ENCODE assay signal across 22 cellular contexts in genomic region chr6:130203370-130203769, GRCh38. TPM values are rescaled to one million over a fixed set of nuclear protein-coding genes. Genes with fewer than 3 reads are reported as not detected.
DNase-seq lines count a peak whose midpoint lies in the region; ATAC-seq and TF ChIP-seq lines count a peak whose summit lies in the region.
"Had no signal": no experiment of that assay in that cellular context is flagged by ENCODE, and none has a peak within 500 bp of the region (broad histone marks: within the 10 kb centered on the region; RNA-seq: fewer than 3 reads in every experiment).

No MANE protein-coding gene starts in this region.

- no peak for DNase-seq in activated CD4-positive, alpha-beta T cell treated with anti-CD3 and anti-CD28 coated beads, Interleukin-2, amount 10 ng/mL, durations not matched to agents 7 days and 5 days
- no peak for DNase-seq in activated CD4-positive, alpha-beta T cell treated with anti-CD3 and anti-CD28 coated beads for 1 hour
- DNase-seq in H9 (no peak), NCI-H2107 treated with DMSO at 0.1 percent for 48 hours (lab: John Stamatoyannopoulos, UW; ENCODE audit: unreplicated experiment) (no peak), activated gamma-delta T cell (lab: John Stamatoyannopoulos, UW) (no peak), NCI-H2227 treated with DMSO at 0.1 percent for 48 hours (lab: John Stamatoyannopoulos, UW) (no peak)
- DNase-seq in activated naive CD8-positive, alpha-beta T cell treated with anti-CD3 and anti-CD28 coated beads for 36 hours: no peak
- DNase-seq: amygdala; Caco-2; NCI-H1105 treated with DMSO at 0.1 percent for 48 hours; NCI-H2107; NCI-H524; retina; stimulated activated CD4-positive, alpha-beta T cell treated with anti-CD3 and anti-CD28 coated beads, Interleukin-2, amount 100 ng/mL, for 48 hours; stimulated activated naive CD4-positive, alpha-beta T cell treated with Interleukin-2 at 50 U/mL for 16 hours had no signal

- H3K9me3 Mint-ChIP-seq in activated CD4-positive, alpha-beta T cell treated with anti-CD3 and anti-CD28 coated beads, Interleukin-2, amount 10 ng/mL, durations not matched to agents 7 days and 5 days: peaks cover 23% of the 10 kb centered on the region
- H3K9me3 Mint-ChIP-seq in H9: peaks cover 8 to 17% of the 10 kb centered on the region in 2 experiments
- H3K9me3 Mint-ChIP-seq in activated naive CD8-positive, alpha-beta T cell treated with anti-CD3 and anti-CD28 coated beads for 36 hours: peaks cover 3% of the 10 kb centered on the region
- peaks cover 5% of the 10 kb centered on the region for H3K9me3 Mint-ChIP-seq in stimulated activated memory B cell treated with anti-CD40 and anti-IgM and Interleukin-4, amounts not matched to agents 10 μg/mL and 1 μg/mL and 100 μg/mL, for 72 hours
- H3K9me3 Mint-ChIP-seq: dendritic cell treated with granulocyte-macrophage colony-stimulating factor and Interleukin-4, amounts not matched to agents 40 ng/mL and 50 ng/mL, for 4 days; T-helper 1 cell treated with Interleukin-12 subunit alpha and Interleukin-12 subunit beta and Interleukin-4 antibody, amounts not matched to agents 30 μg/mL and 1 μg/mL, for 36 hours had no signal

- TF ChIP-seq CTCF in H9 (conservative IDR thresholded peaks at IDR 0.05): no peak

- H2BK15ac ChIP-seq in H9 (ENCODE audit: low read depth, low read length): no peak overlapping the region

- no peak overlapping the region for H2BK20ac ChIP-seq in H9 (ENCODE audit: low read depth, low read length, poor library complexity, severe bottlenecking)

- H3K4me2 ChIP-seq in H9 (ENCODE audit: insufficient read depth, insufficient read length, low read length): no peak overlapping the region

- no peak overlapping the region for H4K8ac ChIP-seq in H9 (replicated peaks; ENCODE audit: insufficient read length, low read depth, low read length)

- no peak overlapping the region for H2AFZ ChIP-seq in H9 (ENCODE audit: low read length)

- H3K4ac ChIP-seq in H9 (ENCODE audit: low read depth, low read length): no peak overlapping the region

- H2AK5ac ChIP-seq in H9 (ENCODE audit: insufficient read length, low read length): no peak overlapping the region

- H3K27ac Mint-ChIP-seq in activated CD4-positive, alpha-beta T cell treated with anti-CD3 and anti-CD28 coated beads, Interleukin-2, amount 10 ng/mL, durations not matched to agents 7 days and 5 days: peak overlapping the region; percentile 58
- H3K27ac Mint-ChIP-seq in H9: no peak overlapping the region; a peak in 1 of 7 replicates
- H3K27ac Mint-ChIP-seq in activated naive CD8-positive, alpha-beta T cell treated with anti-CD3 and anti-CD28 coated beads for 36 hours: peak overlapping the region; percentile 78
- H3K27ac Mint-ChIP-seq in stimulated activated memory B cell treated with anti-CD40 and anti-IgM and Interleukin-4, amounts not matched to agents 10 μg/mL and 1 μg/mL and 100 μg/mL, for 72 hours: peak overlapping the region; percentile 63
- H3K27ac Mint-ChIP-seq: dendritic cell treated with granulocyte-macrophage colony-stimulating factor and Interleukin-4, amounts not matched to agents 40 ng/mL and 50 ng/mL, for 4 days had no signal

- H3K14ac ChIP-seq in H9 (ENCODE audit: insufficient read depth, low read length): no peak overlapping the region

- no peak overlapping the region for H2BK120ac ChIP-seq in H9 (ENCODE audit: low read depth, low read length, poor library complexity, severe bottlenecking)

- H3T11ph ChIP-seq in H9 (ENCODE audit: low read length): no peak overlapping the region

- no peak overlapping the region for H3K23ac ChIP-seq in H9 (ENCODE audit: insufficient read length, low read depth, low read length)

- H3K4me1 ChIP-seq in H9 (ENCODE audit: insufficient read depth, low read length): peaks cover 14% of the 10 kb centered on the region
- H3K4me1 ChIP-seq: Caco-2, tibial nerve had no signal

- peak overlapping the region; percentile 11 for H3K18ac ChIP-seq in H9 (ENCODE audit: insufficient read length, low read depth, low read length)

- H4K5ac ChIP-seq in H9 (ENCODE audit: insufficient read length, low read depth, low read length): no peak overlapping the region

- no peak overlapping the region for H3K27ac ChIP-seq in H9 (ENCODE audit: insufficient read length, low read depth, low read length)
- H3K27ac ChIP-seq: tibial nerve had no signal

- CTCF ChIA-PET in activated CD4-positive, alpha-beta T cell treated with anti-CD3 and anti-CD28 coated beads, Interleukin-2, amount 10 ng/mL, durations not matched to agents 7 days and 5 days (lab: Charles Lee): interaction anchor here (0.7 to 2.5 kb wide), 4 partner anchors 10 to 37 kb away, joined by 3 to 13 read pairs (median 5); no protein-coding TSS in a partner anchor

- no peak for ATAC-seq in stimulated activated memory B cell treated with anti-CD40 and anti-IgM and Interleukin-4, amounts not matched to agents 10 μg/mL and 1 μg/mL and 100 μg/mL, for 72 hours

- no peak overlapping the region for H2BK12ac ChIP-seq in H9 (ENCODE audit: insufficient read length, low read depth, low read length)

- H3K27me3 ChIP-seq in H9 (ENCODE audit: insufficient read depth, low read length): no peaks in the 10 kb centered on the region
- H3K27me3 ChIP-seq: tibial nerve had no signal

- H3K4me1 Mint-ChIP-seq in activated CD4-positive, alpha-beta T cell treated with anti-CD3 and anti-CD28 coated beads, Interleukin-2, amount 10 ng/mL, durations not matched to agents 7 days and 5 days: peaks cover 33% of the 10 kb centered on the region
- H3K4me1 Mint-ChIP-seq in H9: peaks cover 29 to 31% of the 10 kb centered on the region in 2 experiments
- peaks cover 39% of the 10 kb centered on the region for H3K4me1 Mint-ChIP-seq in activated naive CD8-positive, alpha-beta T cell treated with anti-CD3 and anti-CD28 coated beads for 36 hours
- H3K4me1 Mint-ChIP-seq in stimulated activated memory B cell treated with anti-CD40 and anti-IgM and Interleukin-4, amounts not matched to agents 10 μg/mL and 1 μg/mL and 100 μg/mL, for 72 hours: peaks cover 16% of the 10 kb centered on the region

- H3K56ac ChIP-seq in H9 (ENCODE audit: insufficient read length, low read depth, low read length): no peak overlapping the region

- H4K91ac ChIP-seq in H9 (ENCODE audit: insufficient read length, low read depth, low read length): no peak overlapping the region

- no CpG with 5 or more reads among the region's 1 CpG for WGBS in H9 (ENCODE audit: extremely low coverage, insufficient read length, low lambda C conversion rate)

- no peak overlapping the region for H3K4me3 Mint-ChIP-seq in activated CD4-positive, alpha-beta T cell treated with anti-CD3 and anti-CD28 coated beads, Interleukin-2, amount 10 ng/mL, durations not matched to agents 7 days and 5 days
- no peak overlapping the region for H3K4me3 Mint-ChIP-seq in H9
- no peak overlapping the region for H3K4me3 Mint-ChIP-seq in activated naive CD8-positive, alpha-beta T cell treated with anti-CD3 and anti-CD28 coated beads for 36 hours
- no peak overlapping the region for H3K4me3 Mint-ChIP-seq in stimulated activated memory B cell treated with anti-CD40 and anti-IgM and Interleukin-4, amounts not matched to agents 10 μg/mL and 1 μg/mL and 100 μg/mL, for 72 hours
- H3K4me3 Mint-ChIP-seq: dendritic cell treated with granulocyte-macrophage colony-stimulating factor and Interleukin-4, amounts not matched to agents 40 ng/mL and 50 ng/mL, for 4 days had no signal

- POLR2A ChIA-PET in activated CD4-positive, alpha-beta T cell treated with anti-CD3 and anti-CD28 coated beads, Interleukin-2, amount 10 ng/mL, durations not matched to agents 7 days and 5 days (lab: Charles Lee): no interaction called here

- H3K23me2 ChIP-seq in H9 (ENCODE audit: insufficient read length, low read depth, low read length, poor library complexity, severe bottlenecking): no peaks in the 10 kb centered on the region

- H3K9ac ChIP-seq in H9 (ENCODE audit: extremely low read depth, insufficient read length, low read length): no peak overlapping the region

- peaks cover 87% of the 10 kb centered on the region for H3K36me3 Mint-ChIP-seq in activated CD4-positive, alpha-beta T cell treated with anti-CD3 and anti-CD28 coated beads, Interleukin-2, amount 10 ng/mL, durations not matched to agents 7 days and 5 days (ENCODE audit: low read depth)
- H3K36me3 Mint-ChIP-seq in H9 (ENCODE audit: insufficient read depth in 1 of 3, low read depth in 3 of 3): peaks cover 6 to 27% (median 23%) of the 10 kb centered on the region in 3 experiments
- peaks cover 34% of the 10 kb centered on the region for H3K36me3 Mint-ChIP-seq in activated naive CD8-positive, alpha-beta T cell treated with anti-CD3 and anti-CD28 coated beads for 36 hours
- H3K36me3 Mint-ChIP-seq in stimulated activated memory B cell treated with anti-CD40 and anti-IgM and Interleukin-4, amounts not matched to agents 10 μg/mL and 1 μg/mL and 100 μg/mL, for 72 hours: no peaks in the 10 kb centered on the region

- no peaks in the 10 kb centered on the region for H3K79me1 ChIP-seq in H9 (ENCODE audit: insufficient read depth, low read depth, low read length, poor library complexity, severe bottlenecking)

- no peaks in the 10 kb centered on the region for H3K27me3 Mint-ChIP-seq in activated CD4-positive, alpha-beta T cell treated with anti-CD3 and anti-CD28 coated beads, Interleukin-2, amount 10 ng/mL, durations not matched to agents 7 days and 5 days
- H3K27me3 Mint-ChIP-seq in H9 (ENCODE audit: low read depth): no peaks in the 10 kb centered on the region
- H3K27me3 Mint-ChIP-seq in activated naive CD8-positive, alpha-beta T cell treated with anti-CD3 and anti-CD28 coated beads for 36 hours: no peaks in the 10 kb centered on the region
- H3K27me3 Mint-ChIP-seq in stimulated activated memory B cell treated with anti-CD40 and anti-IgM and Interleukin-4, amounts not matched to agents 10 μg/mL and 1 μg/mL and 100 μg/mL, for 72 hours: no peaks in the 10 kb centered on the region
- H3K27me3 Mint-ChIP-seq: dendritic cell treated with granulocyte-macrophage colony-stimulating factor and Interleukin-4, amounts not matched to agents 40 ng/mL and 50 ng/mL, for 4 days had no signal

- no peaks in the 10 kb centered on the region for H4K20me1 ChIP-seq in H9 (ENCODE audit: control insufficient read depth, insufficient read depth, insufficient read length)

- no peaks in the 10 kb centered on the region for H3K79me2 ChIP-seq in H9 (ENCODE audit: insufficient read depth, low read length)

- H2BK5ac ChIP-seq in H9 (ENCODE audit: insufficient read length, low read length): no peak overlapping the region

- peaks cover 5% of the 10 kb centered on the region for H3K9me3 ChIP-seq in H9 (ENCODE audit: control insufficient read depth, low read depth, low read length)
- H3K9me3 ChIP-seq: Caco-2, tibial nerve had no signal

RNA-seq across cellular contexts. Expression of gene SAMD3, which starts 19.4 kb away (rescaled TPM):
- 10 to 100 TPM; 49.5 to 50.9 TPM for total RNA-seq in activated CD4-positive, alpha-beta T cell treated with anti-CD3 and anti-CD28 coated beads, Interleukin-2, amount 10 ng/mL, durations not matched to agents 7 days and 5 days
- 0.26 and 0.39 TPM in 2 replicates for total RNA-seq in H9 (2021)
- total RNA-seq in activated naive CD8-positive, alpha-beta T cell treated with anti-CD3 and anti-CD28 coated beads for 36 hours: 1 to 10 TPM; 2.7 to 3.3 TPM
- total RNA-seq: lung microvascular endothelial cell, myocyte, SK-MEL-5 had no signal

Comparison
In these comparisons a context has a peak if more than half of its experiments do, and no peak if none do; other contexts are left out.
1. H3K27ac Mint-ChIP-seq: peak in activated CD4-positive, alpha-beta T cell treated with anti-CD3 and anti-CD28 coated beads, Interleukin-2, amount 10 ng/mL, durations not matched to agents 7 days and 5 days (single experiment), activated naive CD8-positive, alpha-beta T cell treated with anti-CD3 and anti-CD28 coated beads for 36 hours (single experiment) and stimulated activated memory B cell treated with anti-CD40 and anti-IgM and Interleukin-4, amounts not matched to agents 10 μg/mL and 1 μg/mL and 100 μg/mL, for 72 hours (single experiment); none in H9 (0 of 3).
2. RNA of gene SAMD3, which starts 19.4 kb away (total RNA-seq): 49.5 to 50.9 TPM in activated CD4-positive, alpha-beta T cell treated with anti-CD3 and anti-CD28 coated beads, Interleukin-2, amount 10 ng/mL, durations not matched to agents 7 days and 5 days; 2.7 to 3.3 TPM in activated naive CD8-positive, alpha-beta T cell treated with anti-CD3 and anti-CD28 coated beads for 36 hours and 0.26 to 0.39 TPM in H9; every median in the first group is over 10 times any median in the second.